18 cellular contexts compared by ENCODE assay signal in the genomic region with DNA sequence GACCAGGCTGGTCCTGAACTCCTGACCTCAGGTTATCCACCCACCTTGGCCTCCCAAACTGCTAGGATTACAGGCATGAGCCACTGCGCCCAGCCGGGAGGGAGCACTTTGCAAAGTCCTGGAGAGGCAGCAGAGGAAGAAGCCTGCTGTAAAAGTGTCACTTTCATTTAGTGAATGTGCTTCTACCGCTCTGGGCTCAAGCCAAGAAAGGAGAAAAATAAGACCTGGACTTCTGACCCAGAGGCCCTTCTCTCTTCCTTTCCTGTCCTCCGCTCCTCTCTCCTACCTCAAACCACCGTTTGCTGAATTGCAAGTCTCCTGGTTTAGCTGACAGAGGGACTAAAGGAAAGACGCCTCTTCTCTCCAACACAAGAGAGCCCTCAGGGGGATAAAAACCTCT.
"Had no signal": no experiment of that assay in that cellular context is flagged by ENCODE, and none has a peak within 500 bp of the region (broad histone marks: within the 10 kb centered on the region; RNA-seq: fewer than 3 reads in every experiment).

No MANE protein-coding gene starts in this region.

- H3K4me1 Mint-ChIP-seq: activated CD4-positive, alpha-beta T cell treated with anti-CD3 and anti-CD28 coated beads, Interleukin-2, amount 10 ng/mL, durations not matched to agents 24 days and 14 days; activated naive CD4-positive, alpha-beta T cell treated with anti-CD3 and anti-CD28 coated beads, Interleukin-2, amount 50 U/mL, for 24 hours; immature natural killer cell; naive B cell; stimulated activated memory B cell treated with anti-CD40 and anti-IgM and Interleukin-4, amounts not matched to agents 10 μg/mL and 1 μg/mL and 100 μg/mL, for 72 hours had no signal

- H3K27ac ChIP-seq: adrenal gland, dorsolateral prefrontal cortex, lower lobe of right lung, neutrophil had no signal

- H3K4me3 ChIP-seq: adrenal gland, dorsolateral prefrontal cortex, lower lobe of right lung had no signal

- H3K9me3 Mint-ChIP-seq: activated CD4-positive, alpha-beta T cell treated with anti-CD3 and anti-CD28 coated beads, Interleukin-2, amount 10 ng/mL, durations not matched to agents 24 days and 14 days; activated naive CD4-positive, alpha-beta T cell treated with anti-CD3 and anti-CD28 coated beads, Interleukin-2, amount 50 U/mL, for 24 hours; immature natural killer cell; naive B cell; stimulated activated memory B cell treated with anti-CD40 and anti-IgM and Interleukin-4, amounts not matched to agents 10 μg/mL and 1 μg/mL and 100 μg/mL, for 72 hours had no signal

- H3K27ac Mint-ChIP-seq: activated CD4-positive, alpha-beta T cell treated with anti-CD3 and anti-CD28 coated beads, Interleukin-2, amount 10 ng/mL, durations not matched to agents 24 days and 14 days; activated CD8-positive, alpha-beta T cell treated with anti-CD3 and anti-CD28 coated beads, Interleukin-2, amount 10 ng/mL, durations not matched to agents 7 days and 5 days; activated naive CD4-positive, alpha-beta T cell treated with anti-CD3 and anti-CD28 coated beads, Interleukin-2, amount 50 U/mL, for 24 hours; immature natural killer cell; stimulated activated memory B cell treated with anti-CD40 and anti-IgM and Interleukin-4, amounts not matched to agents 10 μg/mL and 1 μg/mL and 100 μg/mL, for 72 hours had no signal

- DNase-seq: activated CD4-positive, alpha-beta T cell treated with anti-CD3 and anti-CD28 coated beads, Interleukin-2, amount 10 ng/mL, durations not matched to agents 24 days and 14 days; activated CD4-positive, CD25-positive, alpha-beta regulatory T cell; activated CD8-positive, alpha-beta memory T cell treated with anti-CD3 and anti-CD28 coated beads, Interleukin-2, amount 50 U/mL, for 4 hours; activated CD8-positive, alpha-beta T cell treated with anti-CD3 and anti-CD28 coated beads, Interleukin-2, amount 10 ng/mL, durations not matched to agents 7 days and 5 days; activated effector memory CD4-positive, alpha-beta T cell treated with anti-CD3 and anti-CD28 coated beads, Interleukin-2, amount 50 U/mL, for 16 hours; activated T-cell treated with anti-CD3 and anti-CD28 coated beads, Interleukin-2, amount 50 U/mL, for 48 hours; adrenal gland; dorsolateral prefrontal cortex; foreskin fibroblast; glutamatergic neuron; immature natural killer cell; lower lobe of right lung; naive B cell; stimulated activated CD4-positive, alpha-beta T cell treated with anti-CD3 and anti-CD28 coated beads, Interleukin-2, amount 100 ng/mL, for 48 hours; T-helper 2 cell had no signal

- ATAC-seq: activated CD8-positive, alpha-beta T cell treated with anti-CD3 and anti-CD28 coated beads, Interleukin-2, amount 10 ng/mL, durations not matched to agents 7 days and 5 days; stimulated activated memory B cell treated with anti-CD40 and anti-IgM and Interleukin-4, amounts not matched to agents 10 μg/mL and 1 μg/mL and 100 μg/mL, for 72 hours had no signal

- H3K4me3 Mint-ChIP-seq: activated CD4-positive, alpha-beta T cell treated with anti-CD3 and anti-CD28 coated beads, Interleukin-2, amount 10 ng/mL, durations not matched to agents 24 days and 14 days; activated CD8-positive, alpha-beta T cell treated with anti-CD3 and anti-CD28 coated beads, Interleukin-2, amount 10 ng/mL, durations not matched to agents 7 days and 5 days; activated naive CD4-positive, alpha-beta T cell treated with anti-CD3 and anti-CD28 coated beads, Interleukin-2, amount 50 U/mL, for 24 hours; immature natural killer cell; naive B cell; stimulated activated memory B cell treated with anti-CD40 and anti-IgM and Interleukin-4, amounts not matched to agents 10 μg/mL and 1 μg/mL and 100 μg/mL, for 72 hours had no signal

- H3K36me3 Mint-ChIP-seq: activated naive CD4-positive, alpha-beta T cell treated with anti-CD3 and anti-CD28 coated beads, Interleukin-2, amount 50 U/mL, for 24 hours; immature natural killer cell; naive B cell; stimulated activated memory B cell treated with anti-CD40 and anti-IgM and Interleukin-4, amounts not matched to agents 10 μg/mL and 1 μg/mL and 100 μg/mL, for 72 hours had no signal

- H3K27me3 Mint-ChIP-seq: activated naive CD4-positive, alpha-beta T cell treated with anti-CD3 and anti-CD28 coated beads, Interleukin-2, amount 50 U/mL, for 24 hours had no signal
